In genomic region chr5:176151286-176151685, GRCh38 we compare ENCODE assay signal across 22 cellular contexts.
DNase-seq lines count a peak whose midpoint lies in the region; ATAC-seq and TF ChIP-seq lines count a peak whose summit lies in the region.
"Had no signal": no experiment of that assay in that cellular context is flagged by ENCODE, and none has a peak within 500 bp of the region (broad histone marks: within the 10 kb centered on the region; RNA-seq: fewer than 3 reads in every experiment).

No MANE protein-coding gene starts in this region.

- H3K9me3 ChIP-seq in osteoblast (ENCODE audit: low read depth, low read length) (no peaks in the 10 kb centered on the region), mucosa of descending colon (no peaks in the 10 kb centered on the region)
- H3K9me3 ChIP-seq: body of pancreas, gastroesophageal sphincter, left lung, SJCRH30, thoracic aorta had no signal

- H3K4me1 Mint-ChIP-seq in activated T-helper 17 cell treated with anti-CD3 and anti-CD28 coated beads, Interleukin-2, amount 50 U/mL, for 72 hours = peaks cover 3% of the 10 kb centered on the region
- peaks cover 20% of the 10 kb centered on the region for H3K4me1 Mint-ChIP-seq in type B pancreatic cell (ENCODE audit: unreplicated experiment)
- H3K4me1 Mint-ChIP-seq: activated B cell treated with CpG ODN at 0.5 μM for 24 hours; stimulated activated effector memory CD8-positive, alpha-beta T cell treated with anti-CD3 and anti-CD28 coated beads, Interleukin-12 subunit alpha, Interleukin-12 subunit beta, amount 100 ng/mL, for 72 hours had no signal

- H3K4me3 ChIP-seq in osteoblast (ENCODE audit: insufficient read depth, low read length) (no peak overlapping the region), mucosa of descending colon (no peak overlapping the region)
- H3K4me3 ChIP-seq: body of pancreas, gastroesophageal sphincter, left lung, SJCRH30, thoracic aorta had no signal

- H3K27ac Mint-ChIP-seq in activated T-helper 17 cell treated with anti-CD3 and anti-CD28 coated beads, Interleukin-2, amount 50 U/mL, for 72 hours = no peak overlapping the region
- H3K27ac Mint-ChIP-seq in type B pancreatic cell = no peak overlapping the region
- H3K27ac Mint-ChIP-seq: activated B cell treated with CpG ODN at 0.5 μM for 24 hours; activated CD8-positive, alpha-beta T cell treated with anti-CD3 and anti-CD28 coated beads for 36 hours; activated T-cell treated with anti-CD3 and anti-CD28 coated beads, Interleukin-2, amount 50 U/mL, for 24 hours; stimulated activated effector memory CD8-positive, alpha-beta T cell treated with anti-CD3 and anti-CD28 coated beads, Interleukin-12 subunit alpha, Interleukin-12 subunit beta, amount 100 ng/mL, for 72 hours had no signal

- ATAC-seq in SK-N-SH treated with all-trans-retinoic acid at 6 μM for 48 hours (peak; percentile 72), mucosa of descending colon (no peak)
- no peak for ATAC-seq in activated T-helper 17 cell treated with anti-CD3 and anti-CD28 coated beads, Interleukin-2, amount 50 U/mL, for 72 hours (replicated peaks)
- ATAC-seq: activated CD8-positive, alpha-beta T cell treated with anti-CD3 and anti-CD28 coated beads for 36 hours; body of pancreas; gastroesophageal sphincter; left lung; stimulated activated effector memory CD8-positive, alpha-beta T cell treated with anti-CD3 and anti-CD28 coated beads, Interleukin-12 subunit alpha, Interleukin-12 subunit beta, amount 100 ng/mL, for 72 hours had no signal

- no peaks in the 10 kb centered on the region for H3K36me3 Mint-ChIP-seq in activated T-helper 17 cell treated with anti-CD3 and anti-CD28 coated beads, Interleukin-2, amount 50 U/mL, for 72 hours (ENCODE audit: low read depth)
- H3K36me3 Mint-ChIP-seq in type B pancreatic cell = no peaks in the 10 kb centered on the region
- H3K36me3 Mint-ChIP-seq: stimulated activated effector memory CD8-positive, alpha-beta T cell treated with anti-CD3 and anti-CD28 coated beads, Interleukin-12 subunit alpha, Interleukin-12 subunit beta, amount 100 ng/mL, for 72 hours had no signal

- intact Hi-C loops in mucosa of descending colon (cut with DNase I, micrococcal nuclease) = no loop called here

- peaks cover 9% of the 10 kb centered on the region for H3K27me3 ChIP-seq in osteoblast (ENCODE audit: insufficient read depth, low read length)
- H3K27me3 ChIP-seq: body of pancreas, left lung, SJCRH30 had no signal

- TF ChIP-seq CTCF in osteoblast (IDR thresholded peaks at IDR 0.05; ENCODE audit: extremely low read depth, low read depth, low read length) = no peak
- no peak for TF ChIP-seq CTCF in type B pancreatic cell (conservative IDR thresholded peaks at IDR 0.05)
- TF ChIP-seq CTCF in mucosa of descending colon (IDR thresholded peaks at IDR 0.05) = no peak

- H3K4me2 ChIP-seq in osteoblast (ENCODE audit: insufficient read depth, low read length) = peak overlapping the region; percentile 48

- no peaks in the 10 kb centered on the region for H4K20me1 ChIP-seq in osteoblast (ENCODE audit: insufficient read depth, low read length)

- H3K36me3 ChIP-seq in osteoblast (ENCODE audit: insufficient read depth, low read length) (no peaks in the 10 kb centered on the region), mucosa of descending colon (ENCODE audit: low read depth) (no peaks in the 10 kb centered on the region)
- H3K36me3 ChIP-seq: gastroesophageal sphincter, left lung, SJCRH30, thoracic aorta had no signal

- peak; percentile 37 for DNase-seq in ELR (ENCODE audit: low read depth)
- peak; percentile 51 for DNase-seq in fibroblast of peridontal ligament (ENCODE audit: extremely low read depth)
- no peak for DNase-seq in osteoblast (ENCODE audit: insufficient read length, low spot score, missing footprints)
- no peak for DNase-seq in NCI-H1092 (lab: John Stamatoyannopoulos, UW)
- no peak for DNase-seq in type B pancreatic cell (ENCODE audit: extremely low spot score, unreplicated experiment)
- no peak for DNase-seq in mucosa of descending colon
- DNase-seq: activated B cell treated with CpG ODN at 0.5 μM for 24 hours; activated CD8-positive, alpha-beta T cell treated with anti-CD3 and anti-CD28 coated beads for 36 hours; activated naive CD4-positive, alpha-beta T cell treated with anti-CD3 and anti-CD28 coated beads, Interleukin-2, amount 50 U/mL, for 16 hours; activated T-cell treated with anti-CD3 and anti-CD28 coated beads, Interleukin-2, amount 50 U/mL, for 24 hours; body of pancreas; cortex of kidney; Karpas-422; left lung; NCI-H774; SJCRH30; T-helper 2 cell had no signal

- H3K9me3 Mint-ChIP-seq in activated T-helper 17 cell treated with anti-CD3 and anti-CD28 coated beads, Interleukin-2, amount 50 U/mL, for 72 hours = no peaks in the 10 kb centered on the region
- no peaks in the 10 kb centered on the region for H3K9me3 Mint-ChIP-seq in type B pancreatic cell
- H3K9me3 Mint-ChIP-seq: activated B cell treated with CpG ODN at 0.5 μM for 24 hours; activated CD8-positive, alpha-beta T cell treated with anti-CD3 and anti-CD28 coated beads for 36 hours; activated T-cell treated with anti-CD3 and anti-CD28 coated beads, Interleukin-2, amount 50 U/mL, for 24 hours; stimulated activated effector memory CD8-positive, alpha-beta T cell treated with anti-CD3 and anti-CD28 coated beads, Interleukin-12 subunit alpha, Interleukin-12 subunit beta, amount 100 ng/mL, for 72 hours had no signal

- H3K27ac ChIP-seq in osteoblast (ENCODE audit: low read depth, low read length) = no peak overlapping the region
- H3K27ac ChIP-seq: body of pancreas, gastroesophageal sphincter, left lung, SJCRH30, thoracic aorta had no signal

- H3K4me1 ChIP-seq in osteoblast (ENCODE audit: insufficient read depth, low read length) (peaks cover 24% of the 10 kb centered on the region), mucosa of descending colon (ENCODE audit: low read depth) (no peaks in the 10 kb centered on the region)
- H3K4me1 ChIP-seq: body of pancreas, left lung had no signal

- H3K79me2 ChIP-seq in osteoblast (ENCODE audit: insufficient read depth, low read length) = no peaks in the 10 kb centered on the region

- no peak overlapping the region for H3K4me3 Mint-ChIP-seq in activated T-helper 17 cell treated with anti-CD3 and anti-CD28 coated beads, Interleukin-2, amount 50 U/mL, for 72 hours
- no peak overlapping the region for H3K4me3 Mint-ChIP-seq in type B pancreatic cell
- H3K4me3 Mint-ChIP-seq: activated B cell treated with CpG ODN at 0.5 μM for 24 hours; activated CD8-positive, alpha-beta T cell treated with anti-CD3 and anti-CD28 coated beads for 36 hours; activated T-cell treated with anti-CD3 and anti-CD28 coated beads, Interleukin-2, amount 50 U/mL, for 24 hours; stimulated activated effector memory CD8-positive, alpha-beta T cell treated with anti-CD3 and anti-CD28 coated beads, Interleukin-12 subunit alpha, Interleukin-12 subunit beta, amount 100 ng/mL, for 72 hours had no signal

- peaks cover 20% of the 10 kb centered on the region for H3K27me3 Mint-ChIP-seq in activated T-helper 17 cell treated with anti-CD3 and anti-CD28 coated beads, Interleukin-2, amount 50 U/mL, for 72 hours
- peaks cover 22% of the 10 kb centered on the region for H3K27me3 Mint-ChIP-seq in type B pancreatic cell

- H2AFZ ChIP-seq in osteoblast (ENCODE audit: low read length) = peak overlapping the region; percentile 70

TF ChIP-seq in SK-N-SH treated with all-trans-retinoic acid at 6 μM for 48 hours, 23 proteins besides CTCF, POLR2A, EP300 and RAD21:
- no peak for TF ChIP-seq ESRRG (CRISPR knock-in tag; IDR thresholded peaks at IDR 0.05)
- no peak for TF ChIP-seq CREB5 (CRISPR knock-in tag; IDR thresholded peaks at IDR 0.05; ENCODE audit: low read depth)
- no peak for TF ChIP-seq BACH2 (CRISPR knock-in tag; IDR thresholded peaks at IDR 0.05; ENCODE audit: borderline replicate concordance)
- TF ChIP-seq TOX (CRISPR knock-in tag; IDR thresholded peaks at IDR 0.05; ENCODE audit: borderline replicate concordance) = no peak
- no peak for TF ChIP-seq ZFP3 (CRISPR knock-in tag; IDR thresholded peaks at IDR 0.05)
- TF ChIP-seq ZNF8 (CRISPR knock-in tag; IDR thresholded peaks at IDR 0.05) = no peak
- TF ChIP-seq ISL1 (CRISPR knock-in tag; IDR thresholded peaks at IDR 0.05) = no peak
- no peak for TF ChIP-seq SNAI2 (CRISPR knock-in tag; IDR thresholded peaks at IDR 0.05)
- no peak for TF ChIP-seq ZC3H10 (CRISPR knock-in tag; IDR thresholded peaks at IDR 0.05)
- no peak for TF ChIP-seq ARNTL (CRISPR knock-in tag; IDR thresholded peaks at IDR 0.05; ENCODE audit: borderline replicate concordance, low read depth)

Comparison
In these comparisons a context has a peak if more than half of its experiments do, and no peak if none do; other contexts are left out.
1. DNase-seq: peak in ELR (single experiment) and fibroblast of peridontal ligament (single experiment); none in osteoblast (single experiment), NCI-H1092 (single experiment), type B pancreatic cell (single experiment) and mucosa of descending colon (0 of 3).